Comparison of ENCODE assay signal across 1 cellular context in genomic region chr9:133070985-133071384, GRCh38. TPM values are rescaled to one million over a fixed set of nuclear protein-coding genes. Genes with fewer than 3 reads are reported as not detected.
"Had no signal": no experiment of that assay in that cellular context is flagged by ENCODE, and none has a peak within 500 bp of the region (broad histone marks: within the 10 kb centered on the region; RNA-seq: fewer than 3 reads in every experiment).

No MANE protein-coding gene starts in this region.

RNA-seq across cellular contexts. Expression of gene CEL, which starts 9.2 kb away (rescaled TPM):
- polyA plus RNA-seq: immature natural killer cell had no signal
